In the genomic region with DNA sequence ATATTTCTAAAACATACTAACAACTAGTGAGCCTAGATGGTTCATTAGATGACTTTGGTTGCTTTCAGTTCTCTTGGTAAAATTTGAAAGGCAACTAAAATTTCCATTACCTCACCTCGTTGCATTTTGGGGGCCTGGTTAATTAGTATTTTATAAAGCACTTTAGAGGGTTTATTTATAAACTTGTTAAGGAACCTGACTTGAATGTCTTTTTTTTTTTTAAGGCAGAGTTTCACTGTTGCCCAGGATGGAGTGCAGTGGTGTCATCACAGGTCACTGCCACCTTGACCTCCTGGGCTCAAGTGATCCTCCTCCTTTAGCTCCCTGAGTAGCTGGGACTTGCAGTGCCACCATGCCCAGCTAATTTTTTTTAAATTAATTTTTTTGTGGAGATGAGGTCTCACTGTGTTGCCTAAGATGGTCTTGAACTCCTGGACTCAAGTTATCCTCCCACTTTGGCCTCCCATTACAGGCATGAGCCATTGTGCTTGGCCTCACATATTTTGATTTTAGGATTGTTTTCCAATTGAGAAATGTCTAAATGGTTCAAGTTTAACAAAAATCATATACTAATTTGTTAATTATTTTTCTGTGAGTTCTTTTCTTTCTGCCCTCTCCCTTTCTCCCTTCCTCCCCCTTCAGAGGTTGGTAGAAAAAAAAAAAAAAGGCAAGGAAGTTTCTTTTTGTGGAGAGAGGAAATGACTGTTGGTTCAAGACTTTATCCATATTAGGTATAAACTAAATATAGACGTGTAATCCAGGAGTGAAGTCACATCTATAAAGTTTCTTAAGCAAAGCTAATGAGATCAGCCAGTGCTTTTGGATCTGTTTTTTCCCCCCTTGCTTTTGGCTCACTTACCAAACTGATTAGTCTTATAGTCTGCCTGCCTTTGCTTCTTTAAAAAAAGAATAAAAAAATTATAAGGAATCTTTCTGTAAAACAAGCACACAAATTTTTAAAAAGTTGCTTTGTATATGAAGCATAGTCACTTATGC, we compare ENCODE assay signal across 9 cellular contexts. TPM values are rescaled to one million over a fixed set of nuclear protein-coding genes. Genes with fewer than 3 reads are reported as not detected.
DNase-seq lines count a peak whose midpoint lies in the region; ATAC-seq, FAIRE-seq and TF ChIP-seq lines count a peak whose summit lies in the region.
"Had no signal": no experiment of that assay in that cellular context is flagged by ENCODE, and none has a peak within 500 bp of the region (broad histone marks: within the 10 kb centered on the region; RNA-seq: fewer than 3 reads in every experiment).

No MANE protein-coding gene starts in this region.

- BruUV-seq in K562 (replicated peaks; lab: Mats Ljungman, UMichigan), result no TSS peak

- no peak for FAIRE-seq in K562 (lab: Jason Lieb, UNC)

- H3K4me3 Mint-ChIP-seq in activated T-cell treated with anti-CD3 and anti-CD28 coated beads, Interleukin-2, amount 50 U/mL, for 72 hours, result no peak overlapping the region
- H3K4me3 Mint-ChIP-seq in activated CD8-positive, alpha-beta T cell treated with anti-CD3 and anti-CD28 coated beads for 36 hours, result no peak overlapping the region

- intact Hi-C loops in K562 (cut with micrococcal nuclease) (no loop called here), left lung (cut with DNase I) (no loop called here)
- intact Hi-C loops in activated CD8-positive, alpha-beta T cell treated with anti-CD3 and anti-CD28 coated beads for 36 hours (cut with micrococcal nuclease), result no loop called here

- H3K36me3 ChIP-seq in K562 (ENCODE audit: control insufficient read depth, insufficient read depth, low read length) (no peaks in the 10 kb centered on the region; the same call in 2 of the 3 replicates), left lung (peaks cover 0 to 12% of the 10 kb centered on the region in 2 donors)

- ATAC-seq in activated T-cell treated with anti-CD3 and anti-CD28 coated beads, Interleukin-2, amount 50 U/mL, for 72 hours (replicated peaks in 1 of 2), result no peak
- ATAC-seq in K562 (no peak), left lung (peak; percentile 79), HG03432 (IDR thresholded peaks at IDR 0.05; ENCODE audit: unreplicated experiment) (no peak)
- no peak for ATAC-seq in activated CD8-positive, alpha-beta T cell treated with anti-CD3 and anti-CD28 coated beads for 36 hours

- H3K4me3 ChIP-seq in K562 (no peak overlapping the region), left lung (no peak overlapping the region)

- H3K4me2 ChIP-seq in K562 (ENCODE audit: insufficient read depth, low read length), result no peak overlapping the region

- H2AFZ ChIP-seq in K562 (ENCODE audit: low read depth, low read length), result no peak overlapping the region

- no peak for TF ChIP-seq POLR2A in K562 (conservative IDR thresholded peaks at IDR 0.05)

- H3K4me1 ChIP-seq in K562 (replicated peaks in 1 of 2; ENCODE audit: control insufficient read depth in 2 of 2, insufficient read depth in 2 of 2, low read length in 2 of 2) (peaks cover 7 to 11% of the 10 kb centered on the region in 2 experiments), left lung (peaks cover 21 to 60% of the 10 kb centered on the region in 2 donors)

- no peak for DNase-seq in activated T-cell treated with anti-CD3 and anti-CD28 coated beads, Interleukin-2, amount 50 U/mL, for 72 hours
- DNase-seq in activated T-cell treated with anti-CD3 and anti-CD28 coated beads, Interleukin-2, amount 50 U/mL, for 1 hour, result no peak
- no peak for DNase-seq in K562 (ENCODE audit: extremely low read depth in 1 of 4, low spot score in 3 of 4)
- no peak for DNase-seq in left lung
- DNase-seq in COLO668 (lab: John Stamatoyannopoulos, UW; ENCODE audit: unreplicated experiment), result no peak
- DNase-seq in activated CD8-positive, alpha-beta T cell treated with anti-CD3 and anti-CD28 coated beads for 36 hours, result no peak
- DNase-seq in stimulated activated CD4-positive, alpha-beta T cell treated with anti-CD3 and anti-CD28 coated beads, Interleukin-12 subunit alpha, Interleukin-12 subunit beta, amount 100 ng/mL, for 4 hours, result no peak
- DNase-seq: DND-41 had no signal

- peaks cover 41% of the 10 kb centered on the region for H3K79me2 ChIP-seq in K562 (ENCODE audit: control insufficient read depth, insufficient read depth, low read length)

- H3K9me3 ChIP-seq in K562 (replicated peaks; ENCODE audit: control insufficient read depth, insufficient read depth, low read depth, low read length) (no peaks in the 10 kb centered on the region), left lung (no peaks in the 10 kb centered on the region)

- peak overlapping the region; percentile 57 for H3K27ac Mint-ChIP-seq in activated T-cell treated with anti-CD3 and anti-CD28 coated beads, Interleukin-2, amount 50 U/mL, for 72 hours
- H3K27ac Mint-ChIP-seq in activated CD8-positive, alpha-beta T cell treated with anti-CD3 and anti-CD28 coated beads for 36 hours, result no peak overlapping the region

- no peak for TF ChIP-seq EP300 in K562 (IDR thresholded peaks at IDR 0.05; ENCODE audit: low read length)

- H3K27ac ChIP-seq in K562 (ENCODE audit: extremely low read depth, low read depth, low read length) (peak overlapping the region; percentile 10; the same call in 1 of the 3 replicates), left lung (peak overlapping the region; percentile 49 to 78)

- no peaks in the 10 kb centered on the region; the same call in 1 of the 2 replicates for H4K20me1 ChIP-seq in K562 (replicated peaks; ENCODE audit: control insufficient read depth, insufficient read depth, low read length)

- CTCF ChIA-PET in K562 (lab: Yijun Ruan, JAX; ENCODE audit: low intra/inter-chr PET ratio), result interaction anchor here (0.6 kb wide), 1 partner anchor 81 kb away, joined by 3 read pairs; no protein-coding TSS in a partner anchor
- CTCF ChIA-PET in activated CD8-positive, alpha-beta T cell treated with anti-CD3 and anti-CD28 coated beads for 36 hours (lab: Charles Lee), result interaction anchor here (1.4 kb wide), 1 partner anchor 379 kb away, joined by 3 read pairs; no protein-coding TSS in a partner anchor

- H3K27me3 ChIP-seq in K562 (ENCODE audit: control insufficient read depth in 2 of 2, insufficient read depth in 2 of 2, low read length in 2 of 2) (no peaks in the 10 kb centered on the region), left lung (no peaks in the 10 kb centered on the region)

- TF ChIP-seq CTCF in K562 (IDR thresholded peaks at IDR 0.05 in 2 of 3, conservative IDR thresholded peaks at IDR 0.05 in 1 of 3; ENCODE audit: insufficient read depth in 2 of 3, low read depth in 1 of 3, low read length in 3 of 3), result no peak
- no peak for TF ChIP-seq CTCF in left lung (IDR thresholded peaks at IDR 0.05)
- no peak for TF ChIP-seq CTCF in activated CD8-positive, alpha-beta T cell treated with anti-CD3 and anti-CD28 coated beads for 36 hours (IDR thresholded peaks at IDR 0.05)

- H3K9me1 ChIP-seq in K562 (ENCODE audit: control insufficient read depth, insufficient read depth, low read length), result no peaks in the 10 kb centered on the region

- H3K36me3 Mint-ChIP-seq in activated T-cell treated with anti-CD3 and anti-CD28 coated beads, Interleukin-2, amount 50 U/mL, for 72 hours (ENCODE audit: insufficient read depth in 2 of 2), result no peaks in the 10 kb centered on the region
- H3K36me3 Mint-ChIP-seq in activated CD8-positive, alpha-beta T cell treated with anti-CD3 and anti-CD28 coated beads for 36 hours (ENCODE audit: low read depth), result no peaks in the 10 kb centered on the region

- no peaks in the 10 kb centered on the region for H3K9me3 Mint-ChIP-seq in activated T-cell treated with anti-CD3 and anti-CD28 coated beads, Interleukin-2, amount 50 U/mL, for 72 hours
- no peaks in the 10 kb centered on the region for H3K9me3 Mint-ChIP-seq in activated CD8-positive, alpha-beta T cell treated with anti-CD3 and anti-CD28 coated beads for 36 hours

- TF ChIP-seq RAD21 in K562 (CRISPR knock-in tag; conservative IDR thresholded peaks at IDR 0.05 in 1 of 2, IDR thresholded peaks at IDR 0.05 in 1 of 2), result no peak

- no peak overlapping the region for H3K9ac ChIP-seq in K562 (ENCODE audit: insufficient read depth in 1 of 2, low read depth in 2 of 2, low read length in 2 of 2)

- POLR2A ChIA-PET in K562 (lab: Yijun Ruan, JAX), result interaction anchor here (0.6 to 1.9 kb wide), 4 partner anchors 12 to 72 kb away, joined by 3 to 5 read pairs (median 4); partner anchors contain the start of gene CLIC4
- POLR2A ChIA-PET in activated CD8-positive, alpha-beta T cell treated with anti-CD3 and anti-CD28 coated beads for 36 hours (lab: Charles Lee), result interaction anchor here (0.7 kb wide), 1 partner anchor 260 kb away, joined by 3 read pairs; no protein-coding TSS in a partner anchor

- no peaks in the 10 kb centered on the region for H3K4me1 Mint-ChIP-seq in activated T-cell treated with anti-CD3 and anti-CD28 coated beads, Interleukin-2, amount 50 U/mL, for 72 hours (ENCODE audit: low read depth)
- H3K4me1 Mint-ChIP-seq in activated CD8-positive, alpha-beta T cell treated with anti-CD3 and anti-CD28 coated beads for 36 hours (ENCODE audit: low read depth), result peaks cover 10% of the 10 kb centered on the region

- H3K27me3 Mint-ChIP-seq in activated T-cell treated with anti-CD3 and anti-CD28 coated beads, Interleukin-2, amount 50 U/mL, for 72 hours (ENCODE audit: low read depth), result no peaks in the 10 kb centered on the region
- no peaks in the 10 kb centered on the region for H3K27me3 Mint-ChIP-seq in activated CD8-positive, alpha-beta T cell treated with anti-CD3 and anti-CD28 coated beads for 36 hours

- WGBS in K562 (ENCODE audit: insufficient coverage, low coverage, missing lambda C conversion rate), result 0% methylated on average over 2 of the region's 2 CpGs

- in situ Hi-C loops in K562 (cut with MboI), result no loop called here

RNA-seq across cellular contexts. Expression of gene CLIC4, which starts 24.7 kb away (rescaled TPM):
- 10 to 100 TPM; 59.7 to 68.2 TPM for total RNA-seq in activated T-cell treated with anti-CD3 and anti-CD28 coated beads, Interleukin-2, amount 50 U/mL, for 72 hours
- total RNA-seq in K562 (2011; cell fraction: chromatin; rRNA removed; ENCODE audit: low replicate concordance), result 12.8 and 26.9 TPM in 2 replicates
- 9.8 and 13.6 TPM in 2 replicates for total RNA-seq in K562 (2011; cell fraction: nucleolus; rRNA removed)
- total RNA-seq in K562 (2011; cell fraction: nucleoplasm; rRNA removed), result 20.3 and 22.9 TPM in 2 replicates
- total RNA-seq in K562 (2014; rRNA removed) (31.8 and 34.6 TPM in 2 replicates), K562 (2014; rRNA removed; fragmentation: Illumina TruSeq; extraction: Trizol) (58.3 and 71.7 TPM in 2 replicates), K562 (2015; rRNA removed; fragmentation: Illumina TruSeq; extraction: Trizol) (35.6 and 39.1 TPM in 2 replicates), K562 (2021) (64.5 and 67.5 TPM in 2 replicates), left lung (100 to 1,000 TPM; 158 to 197 TPM)
- polyA plus RNA-seq in K562 (2011; rRNA removed) (21.0 and 22.9 TPM in 2 replicates), K562 (2014; fragmentation: Illumina TruSeq; extraction: Trizol) (52.6 and 58.3 TPM in 2 replicates), K562 (2014; fragmentation: Nextera tagmentation; extraction: Ambion mirVana) (10 to 100 TPM; 16.0 to 18.9 TPM), K562 (2014; rRNA removed) (33.8 and 38.4 TPM in 2 replicates)
- 7.4 and 14.6 TPM in 2 replicates for polyA plus RNA-seq in K562 (2011; cell fraction: cytosol; rRNA removed)
- polyA plus RNA-seq in K562 (2011; cell fraction: nucleus; rRNA removed), result 6.9 and 12.6 TPM in 2 replicates
- polyA plus RNA-seq in K562 (2012), result 37.3 and 89.5 TPM in 2 replicates
- 15.9 and 25.4 TPM in 2 replicates for polyA minus RNA-seq in K562 (2011; rRNA and poly(A)+ RNA removed)
- 13.6 and 16.5 TPM in 2 replicates for polyA minus RNA-seq in K562 (2011; cell fraction: cytosol; rRNA and poly(A)+ RNA removed)
- 8.1 and 16.3 TPM in 2 replicates for polyA minus RNA-seq in K562 (2011; cell fraction: nucleus; rRNA and poly(A)+ RNA removed)
- total RNA-seq in activated CD8-positive, alpha-beta T cell treated with anti-CD3 and anti-CD28 coated beads for 36 hours, result 10 to 100 TPM; 19.7 to 21.8 TPM
